Comparison of ENCODE assay signal across 1 cellular context in the genomic region with DNA sequence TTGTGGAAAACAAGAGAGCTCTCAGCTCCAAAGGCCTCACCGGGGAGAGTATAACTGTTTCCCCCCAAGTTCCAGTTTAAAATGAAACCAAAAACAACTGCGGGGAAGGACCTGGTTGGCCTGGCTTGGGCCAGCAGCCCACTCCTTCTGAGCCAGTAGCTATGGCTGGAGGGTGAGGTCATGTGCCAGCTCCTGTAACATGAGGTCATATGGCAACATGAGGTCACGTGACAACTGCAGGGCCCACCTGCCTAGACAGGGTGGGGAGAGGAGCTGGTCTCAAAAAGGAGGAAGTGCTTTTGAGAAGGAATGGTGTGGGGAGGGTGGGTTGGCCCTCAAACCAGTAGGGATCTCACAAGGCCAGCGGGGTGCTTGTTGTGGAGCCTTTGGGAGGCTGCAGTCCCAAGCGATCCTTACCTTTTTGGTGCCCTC.
TF ChIP-seq lines count a peak whose summit lies in the region.

No MANE protein-coding gene starts in this region.

TF ChIP-seq in HepG2, 621 proteins besides CTCF, POLR2A, EP300 and RAD21:
- TF ChIP-seq ZFP36L2 (CRISPR knock-in tag; IDR thresholded peaks at IDR 0.05) (no peak), RERE (CRISPR knock-in tag; IDR thresholded peaks at IDR 0.05; ENCODE audit: low read depth) (no peak), MTERF4 (CRISPR knock-in tag; IDR thresholded peaks at IDR 0.05) (no peak), BATF2 (CRISPR knock-in tag; IDR thresholded peaks at IDR 0.05) (no peak), PRDM15 (CRISPR knock-in tag; IDR thresholded peaks at IDR 0.05) (no peak), ZNF605 (CRISPR knock-in tag; IDR thresholded peaks at IDR 0.05) (no peak), USF2 (IDR thresholded peaks at IDR 0.05; ENCODE audit: low read depth, low read length) (peak; percentile 82), USF2 (CRISPR knock-in tag; IDR thresholded peaks at IDR 0.05; ENCODE audit: borderline replicate concordance) (peak; percentile 37; the same call in 1 of the 2 replicates), ZNF672 (CRISPR knock-in tag; IDR thresholded peaks at IDR 0.05) (no peak), ZNF18 (CRISPR knock-in tag; IDR thresholded peaks at IDR 0.05; ENCODE audit: insufficient replicate concordance) (no peak), ATF7 (IDR thresholded peaks at IDR 0.05) (peak; percentile 33; the same call in 1 of the 2 replicates), ATF7 (CRISPR knock-in tag; IDR thresholded peaks at IDR 0.05) (no peak), HNRNPH1 (optimal IDR thresholded peaks at IDR 0.05; ENCODE audit: low read depth, low read length) (no peak), RAD51 (IDR thresholded peaks at IDR 0.05; ENCODE audit: borderline replicate concordance) (peak; percentile 87), MZF1 (CRISPR knock-in tag; IDR thresholded peaks at IDR 0.05; ENCODE audit: borderline replicate concordance) (no peak), ZNF749 (CRISPR knock-in tag; IDR thresholded peaks at IDR 0.05; ENCODE audit: borderline replicate concordance) (no peak), ZBTB21 (CRISPR knock-in tag; IDR thresholded peaks at IDR 0.05) (peak; percentile 71; the same call in 1 of the 2 replicates), GTF3A (CRISPR knock-in tag; conservative IDR thresholded peaks at IDR 0.05) (no peak)
TF ChIP-seq in HepG2: peak in this region for 4.
